Comparison of ENCODE assay signal across 1 cellular context in genomic region chr9:35646583-35647265, GRCh38.
A peak's percentile ranks its signal among the peaks of the same experiment; 100 is the strongest.
TF ChIP-seq lines count a peak whose summit lies in the region.

No MANE protein-coding gene starts in this region.

TF ChIP-seq in HepG2, 621 proteins besides CTCF, POLR2A, EP300 and RAD21 (continued from another document and continues in another):
- no peak for TF ChIP-seq ATF6 (CRISPR knock-in tag; conservative IDR thresholded peaks at IDR 0.05)
- 0 out of 2 replicates have a peak, but pooled peaks have one; percentile 35 for TF ChIP-seq HNRNPUL1 (IDR thresholded peaks at IDR 0.05; ENCODE audit: low read depth, low read length)
- TF ChIP-seq PREB (CRISPR knock-in tag; IDR thresholded peaks at IDR 0.05), result no peak
- TF ChIP-seq FOXK2 (IDR thresholded peaks at IDR 0.05), result no peak
- no peak for TF ChIP-seq ZBTB1 (CRISPR knock-in tag; IDR thresholded peaks at IDR 0.05; ENCODE audit: borderline replicate concordance)
- TF ChIP-seq IKZF4 (CRISPR knock-in tag; IDR thresholded peaks at IDR 0.05; ENCODE audit: borderline replicate concordance, low read depth, not compliant biosample characterization), result no peak
- 0 out of 2 replicates have a peak, but pooled peaks have one; percentile 23 for TF ChIP-seq ZNF446 (CRISPR knock-in tag; IDR thresholded peaks at IDR 0.05)
- TF ChIP-seq ARID3A (IDR thresholded peaks at IDR 0.05; ENCODE audit: low read depth, low read length), result 0 out of 2 replicates have a peak, but pooled peaks have one; percentile 24
- no peak for TF ChIP-seq ZNF543 (CRISPR knock-in tag; IDR thresholded peaks at IDR 0.05)
- TF ChIP-seq CCDC6 (CRISPR knock-in tag; IDR thresholded peaks at IDR 0.05), result 0 out of 2 replicates have a peak, but pooled peaks have one; percentile 61
- no peak for TF ChIP-seq MNT (IDR thresholded peaks at IDR 0.05)
- TF ChIP-seq HMGXB3 (CRISPR knock-in tag; IDR thresholded peaks at IDR 0.05; ENCODE audit: borderline replicate concordance), result no peak; the same call in 1 of the 2 replicates
- no peak for TF ChIP-seq FOXM1 (CRISPR knock-in tag; IDR thresholded peaks at IDR 0.05)
- no peak for TF ChIP-seq ATF5 (CRISPR knock-in tag; IDR thresholded peaks at IDR 0.05; ENCODE audit: low read depth)
- no peak; the same call in 1 of the 2 replicates for TF ChIP-seq SOX5 (CRISPR knock-in tag; IDR thresholded peaks at IDR 0.05; ENCODE audit: borderline replicate concordance)
- peak; percentile 62; the same call in 1 of the 2 replicates for TF ChIP-seq KMT2B (CRISPR knock-in tag; IDR thresholded peaks at IDR 0.05)
- TF ChIP-seq ZEB1 (IDR thresholded peaks at IDR 0.05; ENCODE audit: insufficient replicate concordance, low read depth), result no peak
- TF ChIP-seq IRF2 (CRISPR knock-in tag; IDR thresholded peaks at IDR 0.05), result peak; percentile 91
- TF ChIP-seq ZIK1 (CRISPR knock-in tag; IDR thresholded peaks at IDR 0.05; ENCODE audit: borderline replicate concordance, low read depth), result no peak
- 0 out of 2 replicates have a peak, but pooled peaks have one; percentile 77 for TF ChIP-seq AHR (CRISPR knock-in tag; IDR thresholded peaks at IDR 0.05)
- no peak for TF ChIP-seq KAT2B (IDR thresholded peaks at IDR 0.05; ENCODE audit: borderline replicate concordance, low read depth, low read length)
- TF ChIP-seq PHF8 (CRISPR knock-in tag; IDR thresholded peaks at IDR 0.05), result peak; percentile 85
- TF ChIP-seq SIX4 (CRISPR knock-in tag; IDR thresholded peaks at IDR 0.05), result peak; percentile 63
- no peak for TF ChIP-seq TCF7L2 (IDR thresholded peaks at IDR 0.05; ENCODE audit: low read depth, low read length)
- TF ChIP-seq ZNF205 (CRISPR knock-in tag; IDR thresholded peaks at IDR 0.05), result no peak
- TF ChIP-seq FOXA1 (IDR thresholded peaks at IDR 0.05), result no peak
- no peak for TF ChIP-seq FOXA1 (CRISPR knock-in tag; IDR thresholded peaks at IDR 0.05)
- TF ChIP-seq ZBED4 (CRISPR knock-in tag; IDR thresholded peaks at IDR 0.05; ENCODE audit: borderline replicate concordance), result peak; percentile 99
- TF ChIP-seq MIXL1 (CRISPR knock-in tag; IDR thresholded peaks at IDR 0.05), result 0 out of 2 replicates have a peak, but pooled peaks have one; percentile 19
- TF ChIP-seq ZBTB33 (CRISPR knock-in tag; IDR thresholded peaks at IDR 0.05), result 0 out of 2 replicates have a peak, but pooled peaks have one; percentile 48
- no peak for TF ChIP-seq NPAS2 (CRISPR knock-in tag; IDR thresholded peaks at IDR 0.05; ENCODE audit: borderline replicate concordance)
- peak; percentile 56; the same call in 1 of the 2 replicates for TF ChIP-seq HNF1B (CRISPR knock-in tag; IDR thresholded peaks at IDR 0.05)
- TF ChIP-seq ZNF234 (CRISPR knock-in tag; conservative IDR thresholded peaks at IDR 0.05), result no peak; the same call in 1 of the 2 replicates
- TF ChIP-seq ZBTB37 (CRISPR knock-in tag; IDR thresholded peaks at IDR 0.05), result no peak
- no peak for TF ChIP-seq SNRNP70 (IDR thresholded peaks at IDR 0.05; ENCODE audit: low read depth, low read length)
